ENCODE assay signal across 1 cellular context in the genomic region with DNA sequence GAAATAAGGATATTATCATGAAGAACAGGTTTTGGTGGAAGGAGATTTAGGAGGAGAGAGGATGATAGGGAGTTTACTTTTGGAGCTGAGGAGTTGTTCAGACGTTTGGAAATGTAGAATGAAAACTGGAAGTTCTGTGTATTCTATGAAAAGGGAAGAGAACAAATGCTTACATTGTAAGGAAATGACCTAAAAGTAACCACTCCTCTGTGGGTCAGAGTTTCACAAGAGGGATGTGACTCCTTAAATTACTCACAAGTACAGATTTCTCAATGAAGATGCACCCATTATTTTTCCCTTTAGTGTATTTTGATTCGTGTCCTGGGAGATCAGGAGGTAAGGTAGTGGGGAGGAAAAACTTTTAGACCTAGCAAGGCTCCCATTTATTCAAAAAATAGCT.
TF ChIP-seq lines count a peak whose summit lies in the region.

No MANE protein-coding gene starts in this region.

TF ChIP-seq in HepG2, 621 proteins besides CTCF, POLR2A, EP300 and RAD21:
- TF ChIP-seq, protein P1, sequence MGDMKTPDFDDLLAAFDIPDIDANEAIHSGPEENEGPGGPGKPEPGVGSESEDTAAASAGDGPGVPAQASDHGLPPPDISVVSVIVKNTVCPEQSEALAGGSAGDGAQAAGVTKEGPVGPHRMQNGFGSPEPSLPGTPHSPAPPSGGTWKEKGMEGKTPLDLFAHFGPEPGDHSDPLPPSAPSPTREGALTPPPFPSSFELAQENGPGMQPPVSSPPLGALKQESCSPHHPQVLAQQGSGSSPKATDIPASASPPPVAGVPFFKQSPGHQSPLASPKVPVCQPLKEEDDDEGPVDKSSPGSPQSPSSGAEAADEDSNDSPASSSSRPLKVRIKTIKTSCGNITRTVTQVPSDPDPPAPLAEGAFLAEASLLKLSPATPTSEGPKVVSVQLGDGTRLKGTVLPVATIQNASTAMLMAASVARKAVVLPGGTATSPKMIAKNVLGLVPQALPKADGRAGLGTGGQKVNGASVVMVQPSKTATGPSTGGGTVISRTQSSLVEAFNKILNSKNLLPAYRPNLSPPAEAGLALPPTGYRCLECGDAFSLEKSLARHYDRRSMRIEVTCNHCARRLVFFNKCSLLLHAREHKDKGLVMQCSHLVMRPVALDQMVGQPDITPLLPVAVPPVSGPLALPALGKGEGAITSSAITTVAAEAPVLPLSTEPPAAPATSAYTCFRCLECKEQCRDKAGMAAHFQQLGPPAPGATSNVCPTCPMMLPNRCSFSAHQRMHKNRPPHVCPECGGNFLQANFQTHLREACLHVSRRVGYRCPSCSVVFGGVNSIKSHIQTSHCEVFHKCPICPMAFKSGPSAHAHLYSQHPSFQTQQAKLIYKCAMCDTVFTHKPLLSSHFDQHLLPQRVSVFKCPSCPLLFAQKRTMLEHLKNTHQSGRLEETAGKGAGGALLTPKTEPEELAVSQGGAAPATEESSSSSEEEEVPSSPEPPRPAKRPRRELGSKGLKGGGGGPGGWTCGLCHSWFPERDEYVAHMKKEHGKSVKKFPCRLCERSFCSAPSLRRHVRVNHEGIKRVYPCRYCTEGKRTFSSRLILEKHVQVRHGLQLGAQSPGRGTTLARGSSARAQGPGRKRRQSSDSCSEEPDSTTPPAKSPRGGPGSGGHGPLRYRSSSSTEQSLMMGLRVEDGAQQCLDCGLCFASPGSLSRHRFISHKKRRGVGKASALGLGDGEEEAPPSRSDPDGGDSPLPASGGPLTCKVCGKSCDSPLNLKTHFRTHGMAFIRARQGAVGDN (CRISPR knock-in tag; IDR thresholded peaks at IDR 0.05) = no peak
- TF ChIP-seq, protein P2, sequence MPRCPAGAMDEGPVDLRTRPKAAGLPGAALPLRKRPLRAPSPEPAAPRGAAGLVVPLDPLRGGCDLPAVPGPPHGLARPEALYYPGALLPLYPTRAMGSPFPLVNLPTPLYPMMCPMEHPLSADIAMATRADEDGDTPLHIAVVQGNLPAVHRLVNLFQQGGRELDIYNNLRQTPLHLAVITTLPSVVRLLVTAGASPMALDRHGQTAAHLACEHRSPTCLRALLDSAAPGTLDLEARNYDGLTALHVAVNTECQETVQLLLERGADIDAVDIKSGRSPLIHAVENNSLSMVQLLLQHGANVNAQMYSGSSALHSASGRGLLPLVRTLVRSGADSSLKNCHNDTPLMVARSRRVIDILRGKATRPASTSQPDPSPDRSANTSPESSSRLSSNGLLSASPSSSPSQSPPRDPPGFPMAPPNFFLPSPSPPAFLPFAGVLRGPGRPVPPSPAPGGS (CRISPR knock-in tag; IDR thresholded peaks at IDR 0.05) = no peak
- no peak for TF ChIP-seq ZNF33B (CRISPR knock-in tag; IDR thresholded peaks at IDR 0.05)
TF ChIP-seq in HepG2: peak in this region for 0.
